2 cellular contexts compared by ENCODE assay signal in the genomic region with DNA sequence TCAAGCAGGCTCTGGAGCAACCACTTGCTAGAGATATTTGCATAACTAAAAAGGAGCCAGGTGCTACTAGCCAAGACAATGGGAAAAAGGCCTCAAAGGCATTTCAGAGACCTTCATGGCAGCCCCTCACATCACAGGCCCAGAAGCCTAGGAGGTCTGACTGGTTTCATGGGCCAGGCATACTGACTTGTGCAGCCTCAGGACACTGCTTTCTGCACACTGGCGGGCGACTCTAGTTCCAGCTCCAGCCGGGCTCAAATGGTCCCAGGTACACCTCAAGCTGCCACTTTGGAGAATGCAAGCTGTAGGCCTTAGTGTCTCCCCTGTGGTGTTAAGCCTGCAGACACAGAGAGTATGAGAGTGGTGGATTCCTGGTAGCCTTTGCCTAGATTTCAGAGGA.
TF ChIP-seq lines count a peak whose summit lies in the region.

No MANE protein-coding gene starts in this region.

TF ChIP-seq in GM23338, 12 proteins besides CTCF, POLR2A, EP300 and RAD21 (continued from another document):
- peak; percentile 23; the same call in 1 of the 2 replicates for TF ChIP-seq CREB1 (CRISPR knock-in tag; IDR thresholded peaks at IDR 0.05; ENCODE audit: low read depth)
- TF ChIP-seq POLR2AphosphoS5 (IDR thresholded peaks at IDR 0.05; ENCODE audit: low read depth) = 0 out of 2 replicates have a peak, but pooled peaks have one; percentile 19
- TF ChIP-seq ZNF331 (CRISPR knock-in tag; IDR thresholded peaks at IDR 0.05; ENCODE audit: low read depth) = no peak
- TF ChIP-seq NANOG (IDR thresholded peaks at IDR 0.05; ENCODE audit: borderline replicate concordance) = 0 out of 2 replicates have a peak, but pooled peaks have one; percentile 59

TF ChIP-seq in H1, 55 proteins besides CTCF, POLR2A, EP300 and RAD21 (continued from another document):
- TF ChIP-seq, protein P1, sequence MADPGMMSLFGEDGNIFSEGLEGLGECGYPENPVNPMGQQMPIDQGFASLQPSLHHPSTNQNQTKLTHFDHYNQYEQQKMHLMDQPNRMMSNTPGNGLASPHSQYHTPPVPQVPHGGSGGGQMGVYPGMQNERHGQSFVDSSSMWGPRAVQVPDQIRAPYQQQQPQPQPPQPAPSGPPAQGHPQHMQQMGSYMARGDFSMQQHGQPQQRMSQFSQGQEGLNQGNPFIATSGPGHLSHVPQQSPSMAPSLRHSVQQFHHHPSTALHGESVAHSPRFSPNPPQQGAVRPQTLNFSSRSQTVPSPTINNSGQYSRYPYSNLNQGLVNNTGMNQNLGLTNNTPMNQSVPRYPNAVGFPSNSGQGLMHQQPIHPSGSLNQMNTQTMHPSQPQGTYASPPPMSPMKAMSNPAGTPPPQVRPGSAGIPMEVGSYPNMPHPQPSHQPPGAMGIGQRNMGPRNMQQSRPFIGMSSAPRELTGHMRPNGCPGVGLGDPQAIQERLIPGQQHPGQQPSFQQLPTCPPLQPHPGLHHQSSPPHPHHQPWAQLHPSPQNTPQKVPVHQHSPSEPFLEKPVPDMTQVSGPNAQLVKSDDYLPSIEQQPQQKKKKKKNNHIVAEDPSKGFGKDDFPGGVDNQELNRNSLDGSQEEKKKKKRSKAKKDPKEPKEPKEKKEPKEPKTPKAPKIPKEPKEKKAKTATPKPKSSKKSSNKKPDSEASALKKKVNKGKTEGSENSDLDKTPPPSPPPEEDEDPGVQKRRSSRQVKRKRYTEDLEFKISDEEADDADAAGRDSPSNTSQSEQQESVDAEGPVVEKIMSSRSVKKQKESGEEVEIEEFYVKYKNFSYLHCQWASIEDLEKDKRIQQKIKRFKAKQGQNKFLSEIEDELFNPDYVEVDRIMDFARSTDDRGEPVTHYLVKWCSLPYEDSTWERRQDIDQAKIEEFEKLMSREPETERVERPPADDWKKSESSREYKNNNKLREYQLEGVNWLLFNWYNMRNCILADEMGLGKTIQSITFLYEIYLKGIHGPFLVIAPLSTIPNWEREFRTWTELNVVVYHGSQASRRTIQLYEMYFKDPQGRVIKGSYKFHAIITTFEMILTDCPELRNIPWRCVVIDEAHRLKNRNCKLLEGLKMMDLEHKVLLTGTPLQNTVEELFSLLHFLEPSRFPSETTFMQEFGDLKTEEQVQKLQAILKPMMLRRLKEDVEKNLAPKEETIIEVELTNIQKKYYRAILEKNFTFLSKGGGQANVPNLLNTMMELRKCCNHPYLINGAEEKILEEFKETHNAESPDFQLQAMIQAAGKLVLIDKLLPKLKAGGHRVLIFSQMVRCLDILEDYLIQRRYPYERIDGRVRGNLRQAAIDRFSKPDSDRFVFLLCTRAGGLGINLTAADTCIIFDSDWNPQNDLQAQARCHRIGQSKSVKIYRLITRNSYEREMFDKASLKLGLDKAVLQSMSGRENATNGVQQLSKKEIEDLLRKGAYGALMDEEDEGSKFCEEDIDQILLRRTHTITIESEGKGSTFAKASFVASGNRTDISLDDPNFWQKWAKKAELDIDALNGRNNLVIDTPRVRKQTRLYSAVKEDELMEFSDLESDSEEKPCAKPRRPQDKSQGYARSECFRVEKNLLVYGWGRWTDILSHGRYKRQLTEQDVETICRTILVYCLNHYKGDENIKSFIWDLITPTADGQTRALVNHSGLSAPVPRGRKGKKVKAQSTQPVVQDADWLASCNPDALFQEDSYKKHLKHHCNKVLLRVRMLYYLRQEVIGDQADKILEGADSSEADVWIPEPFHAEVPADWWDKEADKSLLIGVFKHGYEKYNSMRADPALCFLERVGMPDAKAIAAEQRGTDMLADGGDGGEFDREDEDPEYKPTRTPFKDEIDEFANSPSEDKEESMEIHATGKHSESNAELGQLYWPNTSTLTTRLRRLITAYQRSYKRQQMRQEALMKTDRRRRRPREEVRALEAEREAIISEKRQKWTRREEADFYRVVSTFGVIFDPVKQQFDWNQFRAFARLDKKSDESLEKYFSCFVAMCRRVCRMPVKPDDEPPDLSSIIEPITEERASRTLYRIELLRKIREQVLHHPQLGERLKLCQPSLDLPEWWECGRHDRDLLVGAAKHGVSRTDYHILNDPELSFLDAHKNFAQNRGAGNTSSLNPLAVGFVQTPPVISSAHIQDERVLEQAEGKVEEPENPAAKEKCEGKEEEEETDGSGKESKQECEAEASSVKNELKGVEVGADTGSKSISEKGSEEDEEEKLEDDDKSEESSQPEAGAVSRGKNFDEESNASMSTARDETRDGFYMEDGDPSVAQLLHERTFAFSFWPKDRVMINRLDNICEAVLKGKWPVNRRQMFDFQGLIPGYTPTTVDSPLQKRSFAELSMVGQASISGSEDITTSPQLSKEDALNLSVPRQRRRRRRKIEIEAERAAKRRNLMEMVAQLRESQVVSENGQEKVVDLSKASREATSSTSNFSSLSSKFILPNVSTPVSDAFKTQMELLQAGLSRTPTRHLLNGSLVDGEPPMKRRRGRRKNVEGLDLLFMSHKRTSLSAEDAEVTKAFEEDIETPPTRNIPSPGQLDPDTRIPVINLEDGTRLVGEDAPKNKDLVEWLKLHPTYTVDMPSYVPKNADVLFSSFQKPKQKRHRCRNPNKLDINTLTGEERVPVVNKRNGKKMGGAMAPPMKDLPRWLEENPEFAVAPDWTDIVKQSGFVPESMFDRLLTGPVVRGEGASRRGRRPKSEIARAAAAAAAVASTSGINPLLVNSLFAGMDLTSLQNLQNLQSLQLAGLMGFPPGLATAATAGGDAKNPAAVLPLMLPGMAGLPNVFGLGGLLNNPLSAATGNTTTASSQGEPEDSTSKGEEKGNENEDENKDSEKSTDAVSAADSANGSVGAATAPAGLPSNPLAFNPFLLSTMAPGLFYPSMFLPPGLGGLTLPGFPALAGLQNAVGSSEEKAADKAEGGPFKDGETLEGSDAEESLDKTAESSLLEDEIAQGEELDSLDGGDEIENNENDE (IDR thresholded peaks at IDR 0.05; ENCODE audit: insufficient replicate concordance, low read length) = peak; percentile 15
